27 cellular contexts compared by ENCODE assay signal in genomic region chr12:18811268-18811667, GRCh38.
DNase-seq lines count a peak whose midpoint lies in the region; ATAC-seq, FAIRE-seq and TF ChIP-seq lines count a peak whose summit lies in the region.
"Had no signal": no experiment of that assay in that cellular context is flagged by ENCODE, and none has a peak within 500 bp of the region (broad histone marks: within the 10 kb centered on the region; RNA-seq: fewer than 3 reads in every experiment).

No MANE protein-coding gene starts in this region.

- H2AFZ ChIP-seq in astrocyte (ENCODE audit: low read depth, low read length) (no peak overlapping the region), mesenchymal stem cell (ENCODE audit: low read depth, low read length) (no peak overlapping the region)

- no peak overlapping the region for H4K91ac ChIP-seq in mesenchymal stem cell (ENCODE audit: low read length)

- H3K4me1 Mint-ChIP-seq in astrocyte (ENCODE audit: low read depth, unreplicated experiment) (no peaks in the 10 kb centered on the region), Calu3 (ENCODE audit: low read depth, unreplicated experiment) (no peaks in the 10 kb centered on the region)
- H3K4me1 Mint-ChIP-seq: activated naive CD8-positive, alpha-beta T cell treated with anti-CD3 and anti-CD28 coated beads for 36 hours; neural crest cell had no signal

- no peak overlapping the region for H3K18ac ChIP-seq in mesenchymal stem cell (ENCODE audit: low read depth in 1 of 2, low read length in 2 of 2)

- no peak overlapping the region for H3K4ac ChIP-seq in mesenchymal stem cell (ENCODE audit: low read depth in 1 of 2, low read length in 2 of 2)

- H3K4me3 Mint-ChIP-seq in astrocyte (ENCODE audit: unreplicated experiment) (no peak overlapping the region), Calu3 (ENCODE audit: low read depth, unreplicated experiment) (no peak overlapping the region)
- H3K4me3 Mint-ChIP-seq: activated naive CD8-positive, alpha-beta T cell treated with anti-CD3 and anti-CD28 coated beads for 36 hours; neural crest cell had no signal

- H3K4me3 ChIP-seq in astrocyte (ENCODE audit: insufficient read depth, low read depth, low read length) (no peak overlapping the region), mesenchymal stem cell (ENCODE audit: insufficient read depth in 1 of 2, low read depth in 1 of 2, low read length in 2 of 2) (no peak overlapping the region), left lung (no peak overlapping the region)
- H3K4me3 ChIP-seq: gastrocnemius medialis, lung, sigmoid colon, transverse colon had no signal

- BruUV-seq in Calu3 (replicated peaks; lab: Mats Ljungman, UMichigan) = no TSS peak

- no peak overlapping the region for H2BK12ac ChIP-seq in mesenchymal stem cell (ENCODE audit: low read length in 2 of 2)

- H3K27ac ChIP-seq in astrocyte (ENCODE audit: low read depth, low read length) (no peak overlapping the region), mesenchymal stem cell (ENCODE audit: low read length, poor library complexity, severe bottlenecking) (no peak overlapping the region), left lung (no peak overlapping the region)
- H3K27ac ChIP-seq: gastrocnemius medialis, RWPE1, sigmoid colon, transverse colon had no signal

- intact Hi-C loops in Calu3 (cut with micrococcal nuclease; ENCODE audit: unreplicated experiment) = no loop called here
- intact Hi-C loops in left lung (cut with DNase I) = no loop called here

- H3K27me3 ChIP-seq in astrocyte (ENCODE audit: insufficient read depth, low read length) (no peaks in the 10 kb centered on the region), mesenchymal stem cell (ENCODE audit: control insufficient read depth in 1 of 2, insufficient read depth in 1 of 2, low read length in 2 of 2) (no peaks in the 10 kb centered on the region), left lung (no peaks in the 10 kb centered on the region)
- H3K27me3 ChIP-seq: gastrocnemius medialis, sigmoid colon, transverse colon had no signal

- CTCF ChIA-PET in Calu3 (lab: Charles Lee) = interaction anchor here (1.0 kb wide), 1 partner anchor 8 kb away, joined by 4 read pairs; no protein-coding TSS in a partner anchor

- no peak for TF ChIP-seq CTCF in astrocyte (IDR thresholded peaks at IDR 0.05; ENCODE audit: insufficient read depth, low read depth, low read length)
- TF ChIP-seq CTCF in Calu3 (IDR thresholded peaks at IDR 0.05; ENCODE audit: unreplicated experiment) = no peak
- no peak for TF ChIP-seq CTCF in left lung (IDR thresholded peaks at IDR 0.05)

- H2BK5ac ChIP-seq in mesenchymal stem cell (ENCODE audit: low read depth, low read length, poor library complexity, severe bottlenecking) = no peak overlapping the region

- no peak overlapping the region for H2AK5ac ChIP-seq in mesenchymal stem cell (ENCODE audit: low read length, severe bottlenecking)

- no peaks in the 10 kb centered on the region for H3K9me3 ChIP-seq in astrocyte (ENCODE audit: insufficient read depth, low read depth, low read length)
- H3K9me3 ChIP-seq in mesenchymal stem cell (ENCODE audit: control insufficient read depth, low read length) = no peaks in the 10 kb centered on the region
- no peaks in the 10 kb centered on the region for H3K9me3 ChIP-seq in left lung
- H3K9me3 ChIP-seq: gastrocnemius medialis, sigmoid colon, transverse colon had no signal

- no peaks in the 10 kb centered on the region for H3K79me2 ChIP-seq in astrocyte (ENCODE audit: insufficient read depth, low read length)

- H3K4me1 ChIP-seq in astrocyte (ENCODE audit: insufficient read depth, low read length) (no peaks in the 10 kb centered on the region), mesenchymal stem cell (ENCODE audit: control insufficient read depth, insufficient read depth, low read depth, low read length) (no peaks in the 10 kb centered on the region), left lung (no peaks in the 10 kb centered on the region)
- H3K4me1 ChIP-seq: gastrocnemius medialis, sigmoid colon, transverse colon had no signal

- H3K27ac Mint-ChIP-seq in astrocyte (ENCODE audit: unreplicated experiment) (no peak overlapping the region), Calu3 (ENCODE audit: unreplicated experiment) (no peak overlapping the region)
- H3K27ac Mint-ChIP-seq: activated naive CD8-positive, alpha-beta T cell treated with anti-CD3 and anti-CD28 coated beads for 36 hours had no signal

- DNase-seq in LHCN-M2 (ENCODE audit: low read depth) (peak; percentile 18), NOMO-1 treated with DMSO at 0.1 percent for 48 hours (lab: John Stamatoyannopoulos, UW; ENCODE audit: unreplicated experiment) (peak; percentile 88), astrocyte (ENCODE audit: low read depth) (peak; percentile 8), mesenchymal stem cell (peak; percentile 85), NK-92 (lab: John Stamatoyannopoulos, UW; ENCODE audit: unreplicated experiment) (no peak), Calu3 (no peak), left lung (no peak)
- DNase-seq: activated CD4-positive, alpha-beta T cell treated with anti-CD3 and anti-CD28 coated beads, Interleukin-2, amount 50 U/mL, for 48 hours; activated CD4-positive, CD25-positive, alpha-beta regulatory T cell; activated CD8-positive, alpha-beta memory T cell treated with anti-CD3 and anti-CD28 coated beads, Interleukin-2, amount 50 U/mL, for 4 hours; activated effector memory CD4-positive, alpha-beta T cell treated with Interleukin-2 at 50 U/mL for 16 hours; activated naive CD8-positive, alpha-beta T cell treated with anti-CD3 and anti-CD28 coated beads for 36 hours; cerebellar nuclear complex; DMS79 treated with DMSO at 0.1 percent for 48 hours; gastrocnemius medialis; hypothalamus; KBM-7; NCI-H1694; NCI-H2171; NCI-H524 treated with DMSO at 0.1 percent for 48 hours; sigmoid colon; T1000; transverse colon had no signal

- H2BK120ac ChIP-seq in mesenchymal stem cell (ENCODE audit: low read depth, low read length) = no peak overlapping the region

- WGBS in mesenchymal stem cell = 67% methylated on average over 3 of the region's 3 CpGs

- H3K23ac ChIP-seq in mesenchymal stem cell (ENCODE audit: low read length in 2 of 2) = no peak overlapping the region

- no peak overlapping the region for H3K14ac ChIP-seq in mesenchymal stem cell (ENCODE audit: low read length in 2 of 2)

- ATAC-seq in left lung = no peak
- ATAC-seq: gastrocnemius medialis had no signal

- H4K20me1 ChIP-seq in astrocyte (ENCODE audit: insufficient read depth, low read length) = no peaks in the 10 kb centered on the region

- no peak overlapping the region for H2BK15ac ChIP-seq in mesenchymal stem cell (ENCODE audit: low read depth, poor library complexity, severe bottlenecking)

- H3K27me3 Mint-ChIP-seq in astrocyte (ENCODE audit: low read depth, unreplicated experiment) (no peaks in the 10 kb centered on the region), Calu3 (ENCODE audit: unreplicated experiment) (no peaks in the 10 kb centered on the region)
- H3K27me3 Mint-ChIP-seq: activated naive CD8-positive, alpha-beta T cell treated with anti-CD3 and anti-CD28 coated beads for 36 hours had no signal

- no peak overlapping the region for H4K8ac ChIP-seq in mesenchymal stem cell (ENCODE audit: low read length)

- no peak overlapping the region for H3K4me2 ChIP-seq in astrocyte (ENCODE audit: low read length)
- no peak overlapping the region for H3K4me2 ChIP-seq in mesenchymal stem cell (ENCODE audit: low read length, poor library complexity, severe bottlenecking)

- no peaks in the 10 kb centered on the region for H3K36me3 Mint-ChIP-seq in astrocyte (ENCODE audit: low read depth, unreplicated experiment)
- no peaks in the 10 kb centered on the region for H3K36me3 Mint-ChIP-seq in Calu3 (ENCODE audit: insufficient read depth, unreplicated experiment)
- H3K36me3 Mint-ChIP-seq: activated naive CD8-positive, alpha-beta T cell treated with anti-CD3 and anti-CD28 coated beads for 36 hours had no signal

- H3K9me3 Mint-ChIP-seq in astrocyte (ENCODE audit: unreplicated experiment) (no peaks in the 10 kb centered on the region), Calu3 (ENCODE audit: low read depth, unreplicated experiment) (no peaks in the 10 kb centered on the region)
- H3K9me3 Mint-ChIP-seq: activated naive CD8-positive, alpha-beta T cell treated with anti-CD3 and anti-CD28 coated beads for 36 hours had no signal

- H3K36me3 ChIP-seq in astrocyte (ENCODE audit: insufficient read depth, low read length) (no peaks in the 10 kb centered on the region), mesenchymal stem cell (ENCODE audit: control insufficient read depth in 1 of 2, insufficient read depth in 2 of 2, low read depth in 1 of 2, low read length in 2 of 2) (no peaks in the 10 kb centered on the region), left lung (no peaks in the 10 kb centered on the region)
- H3K36me3 ChIP-seq: gastrocnemius medialis, sigmoid colon, transverse colon had no signal

- no peaks in the 10 kb centered on the region for H3K79me1 ChIP-seq in mesenchymal stem cell (replicated peaks; ENCODE audit: low read length, poor library complexity, severe bottlenecking)

- H3K9ac ChIP-seq in astrocyte (ENCODE audit: low read length) (no peak overlapping the region), mesenchymal stem cell (ENCODE audit: low read length) (no peak overlapping the region)

- no peak for FAIRE-seq in astrocyte (lab: Jason Lieb, UNC)
- FAIRE-seq: H1 had no signal

Comparison
In these comparisons a context has a peak if more than half of its experiments do, and no peak if none do; other contexts are left out.
1. DNase-seq: peak in LHCN-M2 (single experiment), NOMO-1 treated with DMSO at 0.1 percent for 48 hours (single experiment), astrocyte (single experiment) and mesenchymal stem cell (single experiment); none in NK-92 (single experiment), Calu3 (single experiment) and left lung (0 of 2).